In the genomic region with DNA sequence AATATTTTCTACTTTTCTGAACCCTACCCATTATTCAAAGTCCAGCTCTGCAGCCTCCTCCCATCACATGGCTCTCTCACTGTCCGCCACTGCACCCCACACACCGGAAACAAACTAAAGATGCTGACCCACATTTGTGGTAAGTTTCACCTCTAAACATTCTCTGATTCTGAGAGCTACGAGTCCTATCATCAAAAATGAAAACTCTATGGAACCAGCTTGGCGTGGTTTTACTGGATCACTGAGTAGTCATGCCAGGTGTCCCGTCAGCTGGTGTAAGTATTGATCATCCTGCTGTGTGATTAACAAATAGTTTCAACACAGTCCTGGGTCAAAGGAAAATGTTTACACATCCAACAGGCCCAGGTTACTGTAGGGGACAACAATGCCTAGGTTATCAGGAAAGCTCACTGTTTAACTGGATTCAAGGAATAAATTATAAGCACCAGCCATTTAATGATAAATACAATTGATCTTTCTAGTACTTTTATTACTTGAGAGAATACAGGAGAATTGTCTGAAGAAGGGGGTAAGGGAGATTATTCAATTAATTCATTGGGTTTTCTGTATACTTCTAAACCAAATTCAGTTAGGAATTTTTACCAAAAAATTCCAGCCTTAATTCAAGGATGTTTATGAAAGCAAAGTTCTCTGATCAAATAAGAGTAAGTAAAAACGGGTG, we compare ENCODE assay signal across 8 cellular contexts. TPM values are rescaled to one million over a fixed set of nuclear protein-coding genes. Genes with fewer than 3 reads are reported as not detected.
DNase-seq lines count a peak whose midpoint lies in the region; ATAC-seq, FAIRE-seq and TF ChIP-seq lines count a peak whose summit lies in the region.

No MANE protein-coding gene starts in this region.

- H3K27ac ChIP-seq in CD8-positive, alpha-beta T cell (ENCODE audit: low read depth, low read length), result peak overlapping the region; percentile 69
- H3K27ac ChIP-seq in keratinocyte (ENCODE audit: control insufficient read depth, insufficient read depth, low read length) (peak overlapping the region; percentile 93), uterus (peak overlapping the region; percentile 53 to 82), neural progenitor cell (no peak overlapping the region)

- H3K27me3 Mint-ChIP-seq in CD8-positive, alpha-beta T cell (ENCODE audit: low read depth), result no peaks in the 10 kb centered on the region
- H3K27me3 Mint-ChIP-seq in neural progenitor cell (ENCODE audit: insufficient read depth, low read depth), result no peaks in the 10 kb centered on the region

- H3K36me3 Mint-ChIP-seq in CD8-positive, alpha-beta T cell, result peaks cover 22% of the 10 kb centered on the region
- no peaks in the 10 kb centered on the region for H3K36me3 Mint-ChIP-seq in neural progenitor cell

- peaks cover 97% of the 10 kb centered on the region for H3K4me1 ChIP-seq in CD8-positive, alpha-beta T cell (ENCODE audit: insufficient read depth, low read length)
- H3K4me1 ChIP-seq in keratinocyte (ENCODE audit: control insufficient read depth, extremely low read depth, insufficient read depth, low read length) (peaks cover 25% of the 10 kb centered on the region), uterus (no peaks in the 10 kb centered on the region), neural progenitor cell (no peaks in the 10 kb centered on the region)

- intact Hi-C loops in CD8-positive, alpha-beta T cell (cut with DNase I, micrococcal nuclease), result loop anchor here (1.0 to 5.0 kb wide), 4 partner anchors 11 to 93 kb away; a partner anchor contains a TSS
- intact Hi-C loops in uterus (cut with DNase I; ENCODE audit: low total_unique reads), result no loop called here

- H3K9me1 ChIP-seq in keratinocyte (ENCODE audit: control insufficient read depth, extremely low read depth, insufficient read depth, low read length), result peaks cover 2% of the 10 kb centered on the region

- no peaks in the 10 kb centered on the region for H3F3A ChIP-seq in neural progenitor cell (ENCODE audit: low read depth)

- dilution Hi-C loops in keratinocyte (cut with MboI; ENCODE audit: extremely low pct_ligation_motif_present, low sequenced_read_pairs), result no loop called here

- H4K20me1 ChIP-seq in keratinocyte (ENCODE audit: control insufficient read depth, extremely low read depth, insufficient read depth, low read length) (no peaks in the 10 kb centered on the region), neural progenitor cell (ENCODE audit: low read depth) (no peaks in the 10 kb centered on the region)

- CTCF ChIA-PET in CD8-positive, alpha-beta T cell (lab: Charles Lee), result interaction anchor here (0.5 to 3.9 kb wide), 17 partner anchors 11 to 1107 kb away, joined by 3 to 18 read pairs (median 4); no protein-coding TSS in a partner anchor

- H3K27me3 ChIP-seq in CD8-positive, alpha-beta T cell (ENCODE audit: insufficient read depth, low read length), result no peaks in the 10 kb centered on the region
- H3K27me3 ChIP-seq in keratinocyte (ENCODE audit: control insufficient read depth, extremely low read depth, insufficient read depth, low read length) (no peaks in the 10 kb centered on the region), uterus (no peaks in the 10 kb centered on the region), neural progenitor cell (no peaks in the 10 kb centered on the region)

- H3K9ac ChIP-seq in keratinocyte (ENCODE audit: control insufficient read depth, extremely low read depth, insufficient read depth, low read length) (peak overlapping the region; percentile 58), neural progenitor cell (no peak overlapping the region)

- POLR2A ChIA-PET in CD8-positive, alpha-beta T cell (lab: Charles Lee), result interaction anchor here (0.6 to 3.7 kb wide), 12 partner anchors 11 to 662 kb away, joined by 3 to 29 read pairs (median 8); no protein-coding TSS in a partner anchor

- peak overlapping the region; percentile 81 for H3K4me2 ChIP-seq in keratinocyte (ENCODE audit: control insufficient read depth, extremely low read depth, insufficient read depth, low read depth, low read length)
- no peak overlapping the region for H3K4me2 ChIP-seq in neural progenitor cell

- TF ChIP-seq POLR2A in uterus (IDR thresholded peaks at IDR 0.05), result no peak

- no peaks in the 10 kb centered on the region for H3K9me3 Mint-ChIP-seq in CD8-positive, alpha-beta T cell
- H3K9me3 Mint-ChIP-seq in neural progenitor cell, result no peaks in the 10 kb centered on the region

- H3K4me3 Mint-ChIP-seq in CD8-positive, alpha-beta T cell, result peak overlapping the region; percentile 72
- no peak overlapping the region for H3K4me3 Mint-ChIP-seq in neural progenitor cell

- ATAC-seq in CD8-positive, alpha-beta T cell, result peak; percentile 4
- ATAC-seq in GM21737 (IDR thresholded peaks at IDR 0.05; ENCODE audit: unreplicated experiment), result peak; percentile 52

- H3K4me1 Mint-ChIP-seq in CD8-positive, alpha-beta T cell (ENCODE audit: low read depth), result peaks cover 97% of the 10 kb centered on the region
- H3K4me1 Mint-ChIP-seq in neural progenitor cell, result peaks cover 2% of the 10 kb centered on the region

- peaks cover 61% of the 10 kb centered on the region for H3K79me2 ChIP-seq in keratinocyte (ENCODE audit: control insufficient read depth, insufficient read depth, low read length)
- no peaks in the 10 kb centered on the region for H3K79me2 ChIP-seq in neural progenitor cell (ENCODE audit: low read depth)

- H2AFZ ChIP-seq in keratinocyte (ENCODE audit: control insufficient read depth, low read length), result no peak overlapping the region
- H2AFZ ChIP-seq in neural progenitor cell (replicated peaks), result no peak overlapping the region

- H3K27ac Mint-ChIP-seq in CD8-positive, alpha-beta T cell, result peak overlapping the region; percentile 91
- no peak overlapping the region for H3K27ac Mint-ChIP-seq in neural progenitor cell

- peak in 1 of 7 experiments; percentile 43 for DNase-seq in CD8-positive, alpha-beta T cell
- DNase-seq in activated CD4-positive, alpha-beta T cell treated with anti-CD3 and anti-CD28 coated beads, Interleukin-2, amount 50 U/mL, for 48 hours, result peak; percentile 52 to 61
- no peak for DNase-seq in keratinocyte (ENCODE audit: low read depth, low spot score)
- DNase-seq in uterus, result no peak
- DNase-seq in NCI-H2227 treated with DMSO at 0.1 percent for 48 hours (lab: John Stamatoyannopoulos, UW), result no peak
- DNase-seq in neural progenitor cell (ENCODE audit: low spot score), result no peak
- no peak for DNase-seq in NCI-H524 treated with DMSO at 0.1 percent for 48 hours (lab: John Stamatoyannopoulos, UW)

- peak overlapping the region; percentile 50 for H3K4me3 ChIP-seq in CD8-positive, alpha-beta T cell (ENCODE audit: low read depth, low read length)
- peak overlapping the region in 2 of 3 experiments; percentile 25 to 33 for H3K4me3 ChIP-seq in keratinocyte (ENCODE audit: control insufficient read depth in 2 of 3, extremely low read depth in 1 of 3, insufficient read depth in 2 of 3, low read depth in 1 of 3, low read length in 3 of 3)
- no peak overlapping the region for H3K4me3 ChIP-seq in uterus
- H3K4me3 ChIP-seq in neural progenitor cell, result no peak overlapping the region

- no peaks in the 10 kb centered on the region for H3K36me3 ChIP-seq in CD8-positive, alpha-beta T cell (ENCODE audit: insufficient read depth, low read length)
- H3K36me3 ChIP-seq in keratinocyte (ENCODE audit: control insufficient read depth in 2 of 2, extremely low read depth in 1 of 2, insufficient read depth in 2 of 2, low read length in 2 of 2), result no peaks in the 10 kb centered on the region
- H3K36me3 ChIP-seq in uterus, result no peaks in the 10 kb centered on the region
- H3K36me3 ChIP-seq in neural progenitor cell, result no peaks in the 10 kb centered on the region

- FAIRE-seq in keratinocyte (lab: Jason Lieb, UNC), result no peak

- no peaks in the 10 kb centered on the region for H3K9me3 ChIP-seq in CD8-positive, alpha-beta T cell (ENCODE audit: low read length)
- H3K9me3 ChIP-seq in keratinocyte (ENCODE audit: control insufficient read depth, low read depth, low read length) (no peaks in the 10 kb centered on the region), uterus (no peaks in the 10 kb centered on the region), neural progenitor cell (ENCODE audit: low read depth) (no peaks in the 10 kb centered on the region)

- TF ChIP-seq CTCF in CD8-positive, alpha-beta T cell (IDR thresholded peaks at IDR 0.05), result no peak
- TF ChIP-seq CTCF in keratinocyte (optimal IDR thresholded peaks at IDR 0.05 in 1 of 3, IDR thresholded peaks at IDR 0.05 in 1 of 3, conservative IDR thresholded peaks at IDR 0.05 in 1 of 3; ENCODE audit: extremely low read depth in 1 of 3, insufficient read depth in 2 of 3, low read length in 3 of 3) (no peak), uterus (IDR thresholded peaks at IDR 0.05) (no peak), neural progenitor cell (IDR thresholded peaks at IDR 0.05) (no peak)

RNA-seq across cellular contexts. Expression of a gene that starts 33.9 kb away (rescaled TPM):
- total RNA-seq in CD8-positive, alpha-beta T cell, result 100 to 1,000 TPM; 475 to 490 TPM
- polyA plus RNA-seq in keratinocyte, result 27.7 to 28.3 TPM (median 28.2 TPM) in 3 replicates
- 98.7 TPM for polyA plus RNA-seq in keratinocyte (2011; ENCODE audit: low read depth)
- polyA plus RNA-seq in keratinocyte (2011; cell fraction: cytosol; rRNA removed), result 21.0 and 24.8 TPM in 2 replicates
- 105 and 110 TPM in 2 replicates for polyA plus RNA-seq in keratinocyte (2011; cell fraction: nucleus; rRNA removed)
- polyA plus RNA-seq in keratinocyte (2012; ENCODE audit: low replicate concordance), result 22.2 and 26.4 TPM in 2 replicates
- 23.2 to 43.0 TPM (median 23.9 TPM) in 3 replicates for polyA minus RNA-seq in keratinocyte
- 20.5 TPM for polyA minus RNA-seq in keratinocyte (2011; cell fraction: cytosol; rRNA and poly(A)+ RNA removed)
- polyA minus RNA-seq in keratinocyte (2011; cell fraction: nucleus; rRNA and poly(A)+ RNA removed), result 34.0 and 50.7 TPM in 2 replicates
- total RNA-seq in uterus (10 to 100 TPM in 3 of 4 donors, 1 to 10 TPM in 1; 6.2 to 56.1 (median 44.3) TPM), neural progenitor cell (ENCODE audit: low replicate concordance) (14.8 and 16.0 TPM in 2 replicates)

Comparison
In these comparisons a context has a peak if more than half of its experiments do, and no peak if none do; other contexts are left out.
1. DNase-seq: peak in activated CD4-positive, alpha-beta T cell treated with anti-CD3 and anti-CD28 coated beads, Interleukin-2, amount 50 U/mL, for 48 hours (2 of 2); none in keratinocyte (single experiment), uterus (0 of 2), NCI-H2227 treated with DMSO at 0.1 percent for 48 hours (single experiment), neural progenitor cell (single experiment) and NCI-H524 treated with DMSO at 0.1 percent for 48 hours (single experiment).
2. H3K4me3 ChIP-seq: peak in CD8-positive, alpha-beta T cell (single experiment) and keratinocyte (2 of 3); none in uterus (0 of 2) and neural progenitor cell (single experiment).
3. RNA of a gene that starts 33.9 kb away (total RNA-seq): 475 to 490 TPM in CD8-positive, alpha-beta T cell; 6.2 to 56.1 TPM in uterus and 14.8 to 16.0 TPM in neural progenitor cell; every median in the first group is over 4 times any median in the second.